In the genomic region with DNA sequence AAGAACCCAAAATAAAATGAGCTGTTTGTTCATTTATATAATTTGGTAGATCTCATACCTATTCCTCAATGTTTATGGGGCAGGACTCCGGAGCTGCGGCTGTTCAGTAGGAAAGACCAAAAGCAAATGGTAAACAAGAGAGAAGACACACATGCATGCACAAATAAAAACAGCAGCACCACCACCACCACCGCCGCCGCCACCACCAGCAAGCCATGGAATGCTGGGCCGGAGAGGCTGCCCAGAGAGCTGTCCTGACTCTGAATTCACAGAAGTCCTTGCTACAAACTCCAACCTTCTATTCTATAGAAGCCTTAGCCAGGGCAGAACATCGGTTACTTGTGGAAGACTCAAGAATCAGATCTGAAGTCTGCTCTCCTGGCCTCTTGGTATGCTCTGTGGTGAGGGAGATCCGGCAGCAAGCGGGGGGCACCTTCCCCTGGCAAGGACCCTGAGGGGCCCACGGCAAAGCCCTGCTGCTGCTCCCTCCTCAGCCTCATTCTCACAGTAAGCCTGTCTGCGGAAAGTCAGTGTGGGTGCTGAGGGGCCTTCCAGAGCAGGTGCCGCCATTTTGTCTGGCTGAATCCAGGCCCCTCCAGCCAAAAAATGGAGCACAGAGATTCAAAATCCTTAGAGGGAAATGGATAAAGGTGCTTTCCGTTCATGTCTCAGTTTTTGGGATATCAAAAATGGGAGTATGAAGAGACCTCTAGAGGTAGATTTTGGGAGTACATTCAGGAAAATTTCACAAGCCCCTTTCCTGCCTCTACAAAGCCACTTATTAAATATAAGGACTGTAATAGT, we compare ENCODE assay signal across 9 cellular contexts. TPM values are rescaled to one million over a fixed set of nuclear protein-coding genes. Genes with fewer than 3 reads are reported as not detected.
DNase-seq lines count a peak whose midpoint lies in the region; ATAC-seq and TF ChIP-seq lines count a peak whose summit lies in the region.
"Had no signal": no experiment of that assay in that cellular context is flagged by ENCODE, and none has a peak within 500 bp of the region (broad histone marks: within the 10 kb centered on the region; RNA-seq: fewer than 3 reads in every experiment).

No MANE protein-coding gene starts in this region.

- H3K4me1 Mint-ChIP-seq in progenitor cell of endocrine pancreas (ENCODE audit: low read depth) = peaks cover 6% of the 10 kb centered on the region

- WGBS in heart right ventricle, 2 donors = 86 to 87% methylated on average over 13 of the region's 13 CpGs
- 80% methylated on average over 13 of the region's 13 CpGs for WGBS in right cardiac atrium

- H3K9me3 ChIP-seq in heart right ventricle (no peaks in the 10 kb centered on the region), right cardiac atrium (ENCODE audit: control insufficient read depth, low read length) (no peaks in the 10 kb centered on the region)

- H3K4me1 ChIP-seq in heart right ventricle = peaks cover 3 to 43% (median 25%) of the 10 kb centered on the region in 9 donors
- no peaks in the 10 kb centered on the region for H3K4me1 ChIP-seq in right cardiac atrium (ENCODE audit: control insufficient read depth, insufficient read depth, low read length)

- peaks cover 5% of the 10 kb centered on the region for H3K36me3 Mint-ChIP-seq in progenitor cell of endocrine pancreas (ENCODE audit: insufficient read depth)

- no peak for ATAC-seq in heart right ventricle
- ATAC-seq in right cardiac atrium = no peak
- ATAC-seq in HG02840 (IDR thresholded peaks at IDR 0.05; ENCODE audit: low FRiP score, unreplicated experiment) = no peak

- H3K9me3 Mint-ChIP-seq in progenitor cell of endocrine pancreas (ENCODE audit: low read depth) = no peaks in the 10 kb centered on the region
- H3K9me3 Mint-ChIP-seq: dendritic cell treated with granulocyte-macrophage colony-stimulating factor and Interleukin-4, amounts not matched to agents 40 ng/mL and 50 ng/mL, for 4 days had no signal

- no peak for DNase-seq in heart right ventricle
- DNase-seq in right cardiac atrium = no peak
- DNase-seq in NCI-H748 treated with DMSO at 0.1 percent for 48 hours (lab: John Stamatoyannopoulos, UW) = peak; percentile 10
- no peak for DNase-seq in coronary artery (ENCODE audit: low spot score)
- DNase-seq in progenitor cell of endocrine pancreas (ENCODE audit: low spot score, unreplicated experiment) = no peak
- DNase-seq in germinal center (ENCODE audit: low spot score) = no peak
- DNase-seq in activated CD4-positive, alpha-beta T cell treated with anti-CD3 and anti-CD28 coated beads, Interleukin-2, amount 50 U/mL, for 1 hour = no peak

- TF ChIP-seq CTCF in heart right ventricle (IDR thresholded peaks at IDR 0.05) (peak; percentile 13 to 66 (median 53)), coronary artery (IDR thresholded peaks at IDR 0.05) (peak; percentile 36), progenitor cell of endocrine pancreas (IDR thresholded peaks at IDR 0.05; ENCODE audit: unreplicated experiment) (peak; percentile 65)

- no peak overlapping the region for H3K27ac Mint-ChIP-seq in progenitor cell of endocrine pancreas
- H3K27ac Mint-ChIP-seq: dendritic cell treated with granulocyte-macrophage colony-stimulating factor and Interleukin-4, amounts not matched to agents 40 ng/mL and 50 ng/mL, for 4 days had no signal

- no peaks in the 10 kb centered on the region for H3K36me3 ChIP-seq in heart right ventricle

- no peak overlapping the region for H3K4me3 Mint-ChIP-seq in progenitor cell of endocrine pancreas (ENCODE audit: low read depth)
- H3K4me3 Mint-ChIP-seq: dendritic cell treated with granulocyte-macrophage colony-stimulating factor and Interleukin-4, amounts not matched to agents 40 ng/mL and 50 ng/mL, for 4 days had no signal

- H3K27me3 Mint-ChIP-seq in progenitor cell of endocrine pancreas = peaks cover 4% of the 10 kb centered on the region

- no peak overlapping the region for H3K4me3 ChIP-seq in heart right ventricle
- no peak overlapping the region for H3K4me3 ChIP-seq in right cardiac atrium (ENCODE audit: low read length)
- no peak overlapping the region for H3K4me3 ChIP-seq in coronary artery

- no peak overlapping the region for H3K27ac ChIP-seq in heart right ventricle
- no peak overlapping the region for H3K27ac ChIP-seq in right cardiac atrium (ENCODE audit: low read length)
- H3K27ac ChIP-seq in coronary artery = no peak overlapping the region

- H3K27me3 ChIP-seq in heart right ventricle = no peaks in the 10 kb centered on the region
- H3K27me3 ChIP-seq in right cardiac atrium (ENCODE audit: control insufficient read depth, insufficient read depth) = no peaks in the 10 kb centered on the region

- intact Hi-C loops in heart right ventricle (cut with DNase I) (loop anchor here in 2 of 10 donors (2.0 kb wide), 2 partner anchors 23 to 27 kb away; no protein-coding TSS in a partner anchor), right cardiac atrium (cut with DNase I) (no loop called here)

RNA-seq across cellular contexts. Expression of a gene that starts 6.4 kb away (rescaled TPM):
- total RNA-seq in heart right ventricle = not detected
- polyA plus RNA-seq in heart right ventricle = under 1 TPM in 1 of 2 donors, not detected in 1; 0.03 TPM
- total RNA-seq in right cardiac atrium = not detected
- not detected for polyA plus RNA-seq in right cardiac atrium
- 18.6 and 19.0 TPM in 2 replicates for total RNA-seq in progenitor cell of endocrine pancreas

RNA-seq across cellular contexts. Expression of a gene that starts 43.8 kb away (rescaled TPM):
- total RNA-seq in heart right ventricle (10 to 100 TPM; 66.4 to 97.5 (median 87.9) TPM), right cardiac atrium (10 to 100 TPM; 74.5 to 93.5 (median 84.8) TPM), progenitor cell of endocrine pancreas (354 and 364 TPM in 2 replicates)
- polyA plus RNA-seq in heart right ventricle (10 to 100 TPM; 37.9 to 55.6 TPM), right cardiac atrium (40.4 TPM)

Comparison
In these comparisons a context has a peak if more than half of its experiments do, and no peak if none do; other contexts are left out.
1. RNA of a gene that starts 6.4 kb away (total RNA-seq): 18.6 to 19.0 TPM in progenitor cell of endocrine pancreas; not detected in heart right ventricle and not detected in right cardiac atrium; every median in the first group is over 10 times any median in the second.
2. Peak in every context shown above with its lines, with median percentiles within 50 percentile points of each other: CTCF ChIP-seq.